ENCODE assay signal across 1 cellular context in genomic region chr19:48760514-48761221, GRCh38.
TF ChIP-seq lines count a peak whose summit lies in the region.

No MANE protein-coding gene starts in this region.

TF ChIP-seq in HepG2, 621 proteins besides CTCF, POLR2A, EP300 and RAD21 (continued from another document and continues in another):
- TF ChIP-seq USF2 (IDR thresholded peaks at IDR 0.05; ENCODE audit: low read depth, low read length) (no peak), USF2 (CRISPR knock-in tag; IDR thresholded peaks at IDR 0.05; ENCODE audit: borderline replicate concordance) (no peak), YEATS4 (CRISPR knock-in tag; IDR thresholded peaks at IDR 0.05; ENCODE audit: borderline replicate concordance) (no peak), HDAC6 (IDR thresholded peaks at IDR 0.05; ENCODE audit: low read depth, low read length) (no peak), ZNF747 (CRISPR knock-in tag; IDR thresholded peaks at IDR 0.05; ENCODE audit: borderline replicate concordance) (no peak), SP2 (CRISPR knock-in tag; IDR thresholded peaks at IDR 0.05) (no peak), ZC3H4 (CRISPR knock-in tag; IDR thresholded peaks at IDR 0.05; ENCODE audit: borderline replicate concordance) (no peak), ZNF383 (CRISPR knock-in tag; IDR thresholded peaks at IDR 0.05; ENCODE audit: borderline replicate concordance) (no peak), MAFF (IDR thresholded peaks at IDR 0.05; ENCODE audit: low read depth, low read length) (no peak), HNF1A (IDR thresholded peaks at IDR 0.05; ENCODE audit: low read depth) (no peak), HNF1A (CRISPR knock-in tag; IDR thresholded peaks at IDR 0.05; ENCODE audit: borderline replicate concordance) (no peak), ZNF33B (CRISPR knock-in tag; IDR thresholded peaks at IDR 0.05) (no peak), KDM2A (CRISPR knock-in tag; IDR thresholded peaks at IDR 0.05; ENCODE audit: borderline replicate concordance, low read depth) (no peak), STAT5B (CRISPR knock-in tag; IDR thresholded peaks at IDR 0.05) (no peak), SMAD9 (CRISPR knock-in tag; IDR thresholded peaks at IDR 0.05) (no peak), RARG (CRISPR knock-in tag; IDR thresholded peaks at IDR 0.05; ENCODE audit: low read depth) (no peak), HOXA3 (CRISPR knock-in tag; IDR thresholded peaks at IDR 0.05) (no peak), CC2D1A (CRISPR knock-in tag; IDR thresholded peaks at IDR 0.05) (no peak), MTF2 (CRISPR knock-in tag; IDR thresholded peaks at IDR 0.05; ENCODE audit: borderline replicate concordance) (no peak), PPARG (CRISPR knock-in tag; conservative IDR thresholded peaks at IDR 0.05) (no peak), ZNF333 (CRISPR knock-in tag; IDR thresholded peaks at IDR 0.05; ENCODE audit: borderline replicate concordance) (no peak), ZNF205 (CRISPR knock-in tag; IDR thresholded peaks at IDR 0.05) (no peak), ZNF34 (CRISPR knock-in tag; IDR thresholded peaks at IDR 0.05; ENCODE audit: borderline replicate concordance) (no peak), MTA1 (CRISPR knock-in tag; IDR thresholded peaks at IDR 0.05; ENCODE audit: borderline replicate concordance) (no peak), ZNF530 (CRISPR knock-in tag; IDR thresholded peaks at IDR 0.05; ENCODE audit: low read depth) (no peak), CCDC6 (CRISPR knock-in tag; IDR thresholded peaks at IDR 0.05) (no peak), MLXIP (CRISPR knock-in tag; IDR thresholded peaks at IDR 0.05; ENCODE audit: borderline replicate concordance) (no peak), ZUFSP (CRISPR knock-in tag; IDR thresholded peaks at IDR 0.05; ENCODE audit: borderline replicate concordance) (no peak), KLF11 (CRISPR knock-in tag; IDR thresholded peaks at IDR 0.05) (no peak), ZNF503 (CRISPR knock-in tag; IDR thresholded peaks at IDR 0.05) (no peak), ELK4 (CRISPR knock-in tag; IDR thresholded peaks at IDR 0.05; ENCODE audit: borderline replicate concordance) (no peak), PRPF4 (IDR thresholded peaks at IDR 0.05; ENCODE audit: low read depth, low read length, poor library complexity, severe bottlenecking) (no peak), ARNTL (CRISPR knock-in tag; IDR thresholded peaks at IDR 0.05) (no peak), TIGD3 (CRISPR knock-in tag; IDR thresholded peaks at IDR 0.05; ENCODE audit: borderline replicate concordance) (no peak), JDP2 (CRISPR knock-in tag; IDR thresholded peaks at IDR 0.05; ENCODE audit: borderline replicate concordance) (no peak), PAXIP1 (CRISPR knock-in tag; conservative IDR thresholded peaks at IDR 0.05) (peak; percentile 36; the same call in 1 of the 2 replicates), PHF21A (CRISPR knock-in tag; IDR thresholded peaks at IDR 0.05) (no peak), THAP9 (CRISPR knock-in tag; IDR thresholded peaks at IDR 0.05; ENCODE audit: borderline replicate concordance) (no peak), RBM22 (optimal IDR thresholded peaks at IDR 0.05; ENCODE audit: low read length) (no peak), HMGA1 (CRISPR knock-in tag; conservative IDR thresholded peaks at IDR 0.05) (no peak)
